ENCODE assay signal across 9 cellular contexts in genomic region chr14:69354383-69355154, GRCh38. TPM values are rescaled to one million over a fixed set of nuclear protein-coding genes. Genes with fewer than 3 reads are reported as not detected.
DNase-seq lines count a peak whose midpoint lies in the region; ATAC-seq and TF ChIP-seq lines count a peak whose summit lies in the region.
"Had no signal": no experiment of that assay in that cellular context is flagged by ENCODE, and none has a peak within 500 bp of the region (broad histone marks: within the 10 kb centered on the region; RNA-seq: fewer than 3 reads in every experiment).

No MANE protein-coding gene starts in this region.

- H3K4me1 ChIP-seq in smooth muscle cell (ENCODE audit: low read depth) = no peaks in the 10 kb centered on the region
- no peaks in the 10 kb centered on the region for H3K4me1 ChIP-seq in upper lobe of left lung

- no peak overlapping the region for H3K4me3 ChIP-seq in smooth muscle cell
- no peak overlapping the region for H3K4me3 ChIP-seq in upper lobe of left lung

- no peak overlapping the region for H3K4me2 ChIP-seq in smooth muscle cell

- 81% methylated on average over 11 of the region's 11 CpGs for WGBS in smooth muscle cell (ENCODE audit: low lambda C conversion rate)
- WGBS in upper lobe of left lung, 2 donors = 68 to 69% methylated on average over 11 of the region's 11 CpGs

- H3K9ac ChIP-seq in smooth muscle cell (ENCODE audit: low read depth) = no peak overlapping the region

- H3K4me3 Mint-ChIP-seq in T-helper 2 cell treated with Interferon-gamma antibody and Interleukin-4, amounts not matched to agents 5 μg/mL and 100 μg/mL, for 36 hours = peak overlapping the region; percentile 45
- no peak overlapping the region for H3K4me3 Mint-ChIP-seq in chondrocyte (ENCODE audit: unreplicated experiment)
- H3K4me3 Mint-ChIP-seq: nephron had no signal

- no peak overlapping the region for H2AFZ ChIP-seq in smooth muscle cell (ENCODE audit: low read depth)

- peaks cover 4% of the 10 kb centered on the region for H3K27me3 ChIP-seq in smooth muscle cell (ENCODE audit: low read depth)
- no peaks in the 10 kb centered on the region for H3K27me3 ChIP-seq in upper lobe of left lung

- peak; percentile 68 for DNase-seq in T-helper 2 cell treated with Interferon-gamma antibody and Interleukin-4, amounts not matched to agents 5 μg/mL and 100 μg/mL, for 36 hours (ENCODE audit: low spot score)
- DNase-seq in chondrocyte (ENCODE audit: low spot score) = no peak
- peak; percentile 58 for DNase-seq in stimulated activated CD4-positive, alpha-beta T cell treated with anti-CD3 and anti-CD28 coated beads, Interleukin-2, amount 100 ng/mL, for 48 hours
- no peak for DNase-seq in HEK293T (ENCODE audit: extremely low spot score)
- no peak for DNase-seq in smooth muscle cell (lab: John Stamatoyannopoulos, UW; ENCODE audit: unreplicated experiment)
- DNase-seq in upper lobe of left lung = no peak

- no peaks in the 10 kb centered on the region for H4K20me1 ChIP-seq in smooth muscle cell (ENCODE audit: low read depth)

- CTCF ChIA-PET in HEK293T (lab: Yijun Ruan, JAX) = no interaction called here

- ATAC-seq in GM19023 (IDR thresholded peaks at IDR 0.05; ENCODE audit: unreplicated experiment) = peak; percentile 90
- peak; percentile 88 for ATAC-seq in HG02943 (IDR thresholded peaks at IDR 0.05; ENCODE audit: low read depth, unreplicated experiment)
- no peak for ATAC-seq in upper lobe of left lung (ENCODE audit: low FRiP score in 2 of 2)

- H3K9me3 Mint-ChIP-seq in T-helper 2 cell treated with Interferon-gamma antibody and Interleukin-4, amounts not matched to agents 5 μg/mL and 100 μg/mL, for 36 hours = no peaks in the 10 kb centered on the region
- H3K9me3 Mint-ChIP-seq in chondrocyte (ENCODE audit: low read depth) = no peaks in the 10 kb centered on the region
- H3K9me3 Mint-ChIP-seq: nephron had no signal

- TF ChIP-seq CTCF in chondrocyte (IDR thresholded peaks at IDR 0.05) (no peak), smooth muscle cell (IDR thresholded peaks at IDR 0.05; ENCODE audit: borderline replicate concordance, insufficient read depth, poor library complexity, severe bottlenecking) (no peak), upper lobe of left lung (IDR thresholded peaks at IDR 0.05) (no peak)

- POLR2A ChIA-PET in HEK293T (lab: Yijun Ruan, JAX) = no interaction called here

- H3K9me3 ChIP-seq in smooth muscle cell (replicated peaks; ENCODE audit: low read depth) = no peaks in the 10 kb centered on the region
- H3K9me3 ChIP-seq in upper lobe of left lung = no peaks in the 10 kb centered on the region

- H3K36me3 ChIP-seq in smooth muscle cell (ENCODE audit: low read depth) (no peaks in the 10 kb centered on the region), upper lobe of left lung (no peaks in the 10 kb centered on the region)

- TF ChIP-seq POLR2A in upper lobe of left lung (IDR thresholded peaks at IDR 0.05) = no peak

- peak overlapping the region; percentile 87 for H3K27ac Mint-ChIP-seq in T-helper 2 cell treated with Interferon-gamma antibody and Interleukin-4, amounts not matched to agents 5 μg/mL and 100 μg/mL, for 36 hours
- H3K27ac Mint-ChIP-seq in chondrocyte (ENCODE audit: unreplicated experiment) = peak overlapping the region; percentile 2
- H3K27ac Mint-ChIP-seq: nephron had no signal

- H3K27ac ChIP-seq in smooth muscle cell (ENCODE audit: low read depth) (no peak overlapping the region), upper lobe of left lung (no peak overlapping the region)

- H3K79me2 ChIP-seq in smooth muscle cell (ENCODE audit: low read depth) = no peaks in the 10 kb centered on the region

- no peaks in the 10 kb centered on the region for H3F3A ChIP-seq in smooth muscle cell (ENCODE audit: low read depth)

- no peak for TF ChIP-seq EP300 in upper lobe of left lung (IDR thresholded peaks at IDR 0.05)

- H3K4me1 Mint-ChIP-seq in T-helper 2 cell treated with Interferon-gamma antibody and Interleukin-4, amounts not matched to agents 5 μg/mL and 100 μg/mL, for 36 hours (ENCODE audit: low read depth) = peaks cover 12% of the 10 kb centered on the region
- peaks cover 19% of the 10 kb centered on the region for H3K4me1 Mint-ChIP-seq in chondrocyte (ENCODE audit: low read depth)

- H3K27me3 Mint-ChIP-seq in T-helper 2 cell treated with Interferon-gamma antibody and Interleukin-4, amounts not matched to agents 5 μg/mL and 100 μg/mL, for 36 hours (ENCODE audit: low read depth) = no peaks in the 10 kb centered on the region
- H3K27me3 Mint-ChIP-seq in chondrocyte (ENCODE audit: low read depth) = peaks cover 3% of the 10 kb centered on the region

- H3K36me3 Mint-ChIP-seq in T-helper 2 cell treated with Interferon-gamma antibody and Interleukin-4, amounts not matched to agents 5 μg/mL and 100 μg/mL, for 36 hours (ENCODE audit: low read depth) = no peaks in the 10 kb centered on the region
- H3K36me3 Mint-ChIP-seq in chondrocyte (ENCODE audit: low read depth) = peaks cover 14% of the 10 kb centered on the region

TF ChIP-seq in HEK293T, 16 proteins besides CTCF, POLR2A, EP300 and RAD21:
- TF ChIP-seq FOXA1 (IDR thresholded peaks at IDR 0.05) (no peak), ELF4 (IDR thresholded peaks at IDR 0.05) (no peak), CTBP1 (IDR thresholded peaks at IDR 0.05; ENCODE audit: borderline replicate concordance) (no peak), HDGF (IDR thresholded peaks at IDR 0.05; ENCODE audit: borderline replicate concordance) (no peak)

RNA-seq across cellular contexts. Expression of gene ERH, which starts 43.5 kb away (rescaled TPM):
- total RNA-seq in chondrocyte (140 to 205 TPM (median 158 TPM) in 3 replicates), smooth muscle cell (109 and 118 TPM in 2 replicates), upper lobe of left lung (100 to 1,000 TPM in 2 of 6 donors, 10 to 100 TPM in 4; 36.7 to 121 (median 60.5) TPM)
- 184 and 208 TPM in 2 replicates for polyA plus RNA-seq in smooth muscle cell

RNA-seq across cellular contexts. Expression of gene SLC39A9, which starts 43.9 kb away (rescaled TPM):
- total RNA-seq in chondrocyte = 78.9 to 94.5 TPM (median 81.3 TPM) in 3 replicates
- total RNA-seq in smooth muscle cell = 106 and 110 TPM in 2 replicates
- 39.9 and 42.8 TPM in 2 replicates for polyA plus RNA-seq in smooth muscle cell
- 10 to 100 TPM; 17.8 to 70.4 (median 54.0) TPM for total RNA-seq in upper lobe of left lung

Comparison
In these comparisons a context has a peak if more than half of its experiments do, and no peak if none do; other contexts are left out.
1. ATAC-seq: peak in GM19023 (single experiment) and HG02943 (single experiment); none in upper lobe of left lung (0 of 2).
2. DNase-seq: peak in T-helper 2 cell treated with Interferon-gamma antibody and Interleukin-4, amounts not matched to agents 5 μg/mL and 100 μg/mL, for 36 hours (single experiment) and stimulated activated CD4-positive, alpha-beta T cell treated with anti-CD3 and anti-CD28 coated beads, Interleukin-2, amount 100 ng/mL, for 48 hours (2 of 2); none in chondrocyte (single experiment), HEK293T (single experiment), smooth muscle cell (single experiment) and upper lobe of left lung (0 of 2).